26 cellular contexts compared by ENCODE assay signal in genomic region chr14:50649691-50650090, GRCh38. TPM values are rescaled to one million over a fixed set of nuclear protein-coding genes. Genes with fewer than 3 reads are reported as not detected.
DNase-seq lines count a peak whose midpoint lies in the region; ATAC-seq, FAIRE-seq and TF ChIP-seq lines count a peak whose summit lies in the region.
"Had no signal": no experiment of that assay in that cellular context is flagged by ENCODE, and none has a peak within 500 bp of the region (broad histone marks: within the 10 kb centered on the region; RNA-seq: fewer than 3 reads in every experiment).

No MANE protein-coding gene starts in this region.

- no peak for TF ChIP-seq CTCF in IMR-90 (conservative IDR thresholded peaks at IDR 0.05; ENCODE audit: low read depth, low read length)

- H2AFZ ChIP-seq in IMR-90 (replicated peaks; ENCODE audit: low read length, poor library complexity): no peak overlapping the region

- H2BK5ac ChIP-seq in IMR-90 (ENCODE audit: low read depth, low read length, poor library complexity, severe bottlenecking): no peak overlapping the region

- H4K20me1 ChIP-seq in IMR-90 (ENCODE audit: insufficient read depth, low read length): peaks cover 20% of the 10 kb centered on the region; the same call in 1 of the 2 replicates

- H2BK120ac ChIP-seq in IMR-90 (ENCODE audit: low read depth, low read length): 0 out of 2 replicates have a peak overlapping the region, but pooled peaks have one; percentile 4

- no peak overlapping the region for H2BK20ac ChIP-seq in IMR-90 (ENCODE audit: low read depth, low read length)

- no peaks in the 10 kb centered on the region for H3K9me3 Mint-ChIP-seq in stimulated activated memory B cell treated with anti-CD40 and anti-IgM and Interleukin-4, amounts not matched to agents 10 μg/mL and 1 μg/mL and 100 μg/mL, for 72 hours
- H3K9me3 Mint-ChIP-seq: activated CD4-positive, alpha-beta T cell treated with anti-CD3 and anti-CD28 coated beads, Interleukin-2, amount 10 ng/mL, durations not matched to agents 7 days and 5 days; brain; CD4-positive, alpha-beta T cell; neural crest cell had no signal

- no peak overlapping the region for H3K56ac ChIP-seq in IMR-90 (ENCODE audit: extremely low read depth, insufficient read depth, low read length)

- H3K4ac ChIP-seq in IMR-90 (ENCODE audit: low read depth, low read length): peak overlapping the region; percentile 34; the same call in 1 of the 2 replicates

- no peak for DNase-seq in IMR-90
- DNase-seq in urothelium cell line (ENCODE audit: low spot score): no peak
- DNase-seq in HTR-8/SVneo (ENCODE audit: insufficient read length, low spot score): no peak
- DNase-seq in left ventricle myocardium superior: no peak
- DNase-seq: activated CD4-positive, alpha-beta T cell treated with anti-CD3 and anti-CD28 coated beads, Interleukin-2, amount 10 ng/mL, durations not matched to agents 7 days and 5 days; activated naive CD4-positive, alpha-beta T cell; activated T-cell treated with anti-CD3 and anti-CD28 coated beads, Interleukin-2, amount 50 U/mL, for 48 hours; CD4-positive, alpha-beta T cell; effector CD8-positive, alpha-beta T cell; heart left ventricle; kidney glomerular epithelial cell; NCI-H1048; NCI-H187 treated with DMSO at 0.1 percent for 48 hours; NCI-H2227 treated with DMSO at 0.1 percent for 48 hours; sigmoid colon; stimulated activated CD4-positive, alpha-beta T cell treated with anti-CD3 and anti-CD28 coated beads, Interleukin-15, amount 100 ng/mL, for 24 hours; transverse colon had no signal

- CTCF ChIA-PET in IMR-90 (lab: Yijun Ruan, JAX): no interaction called here

- H4K5ac ChIP-seq in IMR-90 (ENCODE audit: low read depth, low read length): peak overlapping the region; percentile 26; the same call in 1 of the 2 replicates

- H2BK15ac ChIP-seq in IMR-90 (ENCODE audit: low read depth, low read length): no peak overlapping the region

- no peaks in the 10 kb centered on the region for H3K27me3 Mint-ChIP-seq in stimulated activated memory B cell treated with anti-CD40 and anti-IgM and Interleukin-4, amounts not matched to agents 10 μg/mL and 1 μg/mL and 100 μg/mL, for 72 hours
- H3K27me3 Mint-ChIP-seq: activated CD4-positive, alpha-beta T cell treated with anti-CD3 and anti-CD28 coated beads, Interleukin-2, amount 10 ng/mL, durations not matched to agents 7 days and 5 days; brain; CD4-positive, alpha-beta T cell had no signal

- peaks cover 35 to 66% of the 10 kb centered on the region in 2 experiments for H3K79me1 ChIP-seq in IMR-90 (ENCODE audit: low read depth in 1 of 2, low read length in 2 of 2)

- H3K9me3 ChIP-seq in IMR-90 (ENCODE audit: control insufficient read depth, insufficient read depth, low read length): no peaks in the 10 kb centered on the region
- H3K9me3 ChIP-seq: HAP-1, heart left ventricle, sigmoid colon, transverse colon had no signal

- H3K27ac ChIP-seq in IMR-90 (ENCODE audit: insufficient read depth, low read length): no peak overlapping the region
- H3K27ac ChIP-seq: heart left ventricle, sigmoid colon, SK-N-MC, transverse colon had no signal

- no peak overlapping the region for H3K14ac ChIP-seq in IMR-90 (replicated peaks; ENCODE audit: low read depth, low read length)

- H3K9ac ChIP-seq in IMR-90 (ENCODE audit: low read depth, low read length): no peak overlapping the region

- TF ChIP-seq RAD21 in IMR-90 (IDR thresholded peaks at IDR 0.05; ENCODE audit: low read length): no peak

- peak overlapping the region; percentile 35; the same call in 1 of the 2 replicates for H4K91ac ChIP-seq in IMR-90 (ENCODE audit: insufficient read depth, low read depth, low read length)

- ATAC-seq in GM18511 (IDR thresholded peaks at IDR 0.05; ENCODE audit: unreplicated experiment) (peak; percentile 60), GM21529 (IDR thresholded peaks at IDR 0.05; ENCODE audit: unreplicated experiment) (peak; percentile 61), IMR-90 (ENCODE audit: low read depth) (no peak), GM21367 (IDR thresholded peaks at IDR 0.05; ENCODE audit: unreplicated experiment) (no peak), left ventricle myocardium superior (no peak)
- ATAC-seq in stimulated activated memory B cell treated with anti-CD40 and anti-IgM and Interleukin-4, amounts not matched to agents 10 μg/mL and 1 μg/mL and 100 μg/mL, for 72 hours: no peak

- H3K23ac ChIP-seq in IMR-90 (ENCODE audit: low read depth, low read length): no peak overlapping the region; the same call in 1 of the 2 replicates

- H3K36me3 Mint-ChIP-seq in stimulated activated memory B cell treated with anti-CD40 and anti-IgM and Interleukin-4, amounts not matched to agents 10 μg/mL and 1 μg/mL and 100 μg/mL, for 72 hours: peaks cover 16% of the 10 kb centered on the region

- intact Hi-C loops in IMR-90 (cut with micrococcal nuclease) (loop anchor here (10.0 kb wide), 1 partner anchor 285 kb away; no protein-coding TSS in a partner anchor), left ventricle myocardium superior (cut with micrococcal nuclease) (no loop called here)

- in situ Hi-C loops in IMR-90 (cut with MboI; ENCODE audit: low sequenced_read_pairs): no loop called here

- H2AK5ac ChIP-seq in IMR-90 (ENCODE audit: low read depth, low read length): no peak overlapping the region

- H3K27me3 ChIP-seq in IMR-90 (ENCODE audit: control insufficient read depth, insufficient read depth, low read length): no peaks in the 10 kb centered on the region
- H3K27me3 ChIP-seq: heart left ventricle, sigmoid colon, transverse colon had no signal

- 0 out of 4 replicates have a peak overlapping the region, but pooled peaks of 1 of the 2 experiments have one; percentile 12 for H4K8ac ChIP-seq in IMR-90 (ENCODE audit: low read depth in 2 of 2, low read length in 2 of 2)

- no TSS peak for BruUV-seq in IMR-90 (replicated peaks; lab: Mats Ljungman, UMichigan)

- no peak overlapping the region for H3K4me3 ChIP-seq in IMR-90 (ENCODE audit: insufficient read depth, low read depth, low read length)
- H3K4me3 ChIP-seq: HAP-1, heart left ventricle, lung, sigmoid colon, SK-N-MC, transverse colon had no signal

- H3K4me1 ChIP-seq in IMR-90 (ENCODE audit: control insufficient read depth, insufficient read depth, low read length): peaks cover 13% of the 10 kb centered on the region

- no peak overlapping the region for H3K4me2 ChIP-seq in IMR-90 (ENCODE audit: low read depth, low read length)

- no peak for TF ChIP-seq POLR2A in IMR-90 (IDR thresholded peaks at IDR 0.05; ENCODE audit: low read depth, low read length)

- FAIRE-seq in urothelium cell line (lab: Jason Lieb, UNC) (no peak), HTR-8/SVneo (lab: Jason Lieb, UNC) (no peak)

- peaks cover 7% of the 10 kb centered on the region for H3K36me3 ChIP-seq in IMR-90 (ENCODE audit: control insufficient read depth, insufficient read depth, low read length)
- H3K36me3 ChIP-seq: HAP-1, transverse colon had no signal

- no peak overlapping the region for H2AK9ac ChIP-seq in IMR-90 (replicated peaks; ENCODE audit: low read depth, low read length, poor library complexity)

- H3K18ac ChIP-seq in IMR-90 (ENCODE audit: low read depth, low read length): peak overlapping the region; percentile 47; the same call in 1 of the 2 replicates

- H3K4me3 Mint-ChIP-seq in stimulated activated memory B cell treated with anti-CD40 and anti-IgM and Interleukin-4, amounts not matched to agents 10 μg/mL and 1 μg/mL and 100 μg/mL, for 72 hours: no peak overlapping the region
- H3K4me3 Mint-ChIP-seq: activated CD4-positive, alpha-beta T cell treated with anti-CD3 and anti-CD28 coated beads, Interleukin-2, amount 10 ng/mL, durations not matched to agents 7 days and 5 days; brain; CD4-positive, alpha-beta T cell; neural crest cell had no signal

- peak overlapping the region; percentile 83 for H3K27ac Mint-ChIP-seq in stimulated activated memory B cell treated with anti-CD40 and anti-IgM and Interleukin-4, amounts not matched to agents 10 μg/mL and 1 μg/mL and 100 μg/mL, for 72 hours
- H3K27ac Mint-ChIP-seq: activated CD4-positive, alpha-beta T cell treated with anti-CD3 and anti-CD28 coated beads, Interleukin-2, amount 10 ng/mL, durations not matched to agents 7 days and 5 days; brain; CD4-positive, alpha-beta T cell had no signal

- dilution Hi-C loops in IMR-90 (cut with HindIII; ENCODE audit: low sequenced_read_pairs, unreplicated experiment): no loop called here

- peaks cover 56% of the 10 kb centered on the region for H3K4me1 Mint-ChIP-seq in stimulated activated memory B cell treated with anti-CD40 and anti-IgM and Interleukin-4, amounts not matched to agents 10 μg/mL and 1 μg/mL and 100 μg/mL, for 72 hours
- H3K4me1 Mint-ChIP-seq: activated CD4-positive, alpha-beta T cell treated with anti-CD3 and anti-CD28 coated beads, Interleukin-2, amount 10 ng/mL, durations not matched to agents 7 days and 5 days; neural crest cell had no signal

- H3K9me1 ChIP-seq in IMR-90 (ENCODE audit: insufficient read depth, low read length): peaks cover 11% of the 10 kb centered on the region

- POLR2A ChIA-PET in IMR-90 (lab: Charles Lee; ENCODE audit: unreplicated experiment): no interaction called here

TF ChIP-seq in IMR-90, 13 proteins besides CTCF, POLR2A, EP300 and RAD21 (continues in another document):
- no peak for TF ChIP-seq ELK1 (IDR thresholded peaks at IDR 0.05; ENCODE audit: borderline replicate concordance, low read depth, low read length)
- TF ChIP-seq NFE2L2 (IDR thresholded peaks at IDR 0.05; ENCODE audit: low read depth, low read length): no peak
- TF ChIP-seq RCOR1 (IDR thresholded peaks at IDR 0.05; ENCODE audit: insufficient replicate concordance, low read length): no peak
- TF ChIP-seq MAZ (IDR thresholded peaks at IDR 0.05; ENCODE audit: borderline replicate concordance, low read depth, low read length): no peak
- TF ChIP-seq MXI1 (IDR thresholded peaks at IDR 0.05; ENCODE audit: borderline replicate concordance, low read depth, low read length): no peak

RNA-seq across cellular contexts. Expression of gene SAV1, which starts 18.4 kb away (rescaled TPM):
- total RNA-seq in IMR-90 (2012; rRNA removed) (18.8 and 25.0 TPM in 2 replicates), left ventricle myocardium superior (26.2 TPM)
- polyA plus RNA-seq in IMR-90 (2012; rRNA removed): 14.7 and 17.0 TPM in 2 replicates
- polyA plus RNA-seq in IMR-90 (2012; cell fraction: cytosol; rRNA removed): 5.3 and 10.8 TPM in 2 replicates
- 8.1 and 8.3 TPM in 2 replicates for polyA plus RNA-seq in IMR-90 (2012; cell fraction: nucleus; rRNA removed; ENCODE audit: low replicate concordance)

Comparison
In these comparisons a context has a peak if more than half of its experiments do, and no peak if none do; other contexts are left out.
1. ATAC-seq: peak in GM18511 (single experiment) and GM21529 (single experiment); none in IMR-90 (single experiment), stimulated activated memory B cell treated with anti-CD40 and anti-IgM and Interleukin-4, amounts not matched to agents 10 μg/mL and 1 μg/mL and 100 μg/mL, for 72 hours (single experiment), GM21367 (single experiment) and left ventricle myocardium superior (single experiment).